8 cellular contexts compared by ENCODE assay signal in genomic region chr3:32045091-32045964, GRCh38.
A peak's percentile ranks its signal among the peaks of the same experiment; 100 is the strongest.
DNase-seq lines count a peak whose midpoint lies in the region; ATAC-seq and TF ChIP-seq lines count a peak whose summit lies in the region.

No MANE protein-coding gene starts in this region.

- no peaks in the 10 kb centered on the region for H3K27me3 ChIP-seq in adipocyte (replicated peaks; ENCODE audit: control insufficient read depth, insufficient read depth, low read length)
- H3K27me3 ChIP-seq in iPS-20b (ENCODE audit: insufficient read depth, low read length): no peaks in the 10 kb centered on the region
- no peaks in the 10 kb centered on the region for H3K27me3 ChIP-seq in suprapubic skin

- POLR2A ChIA-PET in OCI-LY7 (lab: Charles Lee): interaction anchor here (0.5 to 1.2 kb wide), 7 partner anchors 13 to 1674 kb away, joined by 3 to 7 read pairs (median 3); no protein-coding TSS in a partner anchor

- H3K4me1 ChIP-seq in adipocyte (ENCODE audit: control insufficient read depth, insufficient read depth, low read length) (peaks cover 15% of the 10 kb centered on the region), iPS-20b (ENCODE audit: insufficient read depth, low read length) (peaks cover 7% of the 10 kb centered on the region; the same call in 1 of the 2 replicates), suprapubic skin (peaks cover 13% of the 10 kb centered on the region), OCI-LY7 (ENCODE audit: insufficient read depth, low read length, poor library complexity, severe bottlenecking) (no peaks in the 10 kb centered on the region)

- H3K36me3 ChIP-seq in adipocyte (ENCODE audit: control insufficient read depth, insufficient read depth, low read length, severe bottlenecking) (no peaks in the 10 kb centered on the region), iPS-20b (ENCODE audit: insufficient read depth, low read depth, low read length) (no peaks in the 10 kb centered on the region), suprapubic skin (no peaks in the 10 kb centered on the region), OCI-LY7 (ENCODE audit: insufficient read depth, low read length) (peaks cover 4% of the 10 kb centered on the region; the same call in 1 of the 2 replicates)

- ATAC-seq in HG03196 (IDR thresholded peaks at IDR 0.05; ENCODE audit: unreplicated experiment): no peak

- TF ChIP-seq CTCF in suprapubic skin (IDR thresholded peaks at IDR 0.05): no peak
- TF ChIP-seq CTCF in OCI-LY7 (conservative IDR thresholded peaks at IDR 0.05; ENCODE audit: low read length): no peak

- H3K4me3 ChIP-seq in adipocyte (ENCODE audit: low read length) (peak overlapping the region; percentile 67), iPS-20b (ENCODE audit: low read length) (no peak overlapping the region), suprapubic skin (peak overlapping the region; percentile 9), OCI-LY7 (ENCODE audit: low read depth, low read length, poor library complexity, severe bottlenecking) (no peak overlapping the region)

- H3K27ac ChIP-seq in iPS-20b (ENCODE audit: low read length) (no peak overlapping the region), suprapubic skin (peak overlapping the region; percentile 75), OCI-LY7 (ENCODE audit: low read depth, low read length, poor library complexity, severe bottlenecking) (no peak overlapping the region)

- DNase-seq in LHCN-M2 (ENCODE audit: low read depth): peak; percentile 84
- DNase-seq in adipocyte (ENCODE audit: low read depth): peak; percentile 82
- DNase-seq in suprapubic skin (ENCODE audit: low spot score in 2 of 2): no peak
- DNase-seq in NCI-H2081 (lab: John Stamatoyannopoulos, UW): no peak
- no peak for DNase-seq in OCI-LY7 (ENCODE audit: low spot score)
- no peak for DNase-seq in activated naive CD4-positive, alpha-beta T cell treated with anti-CD3 and anti-CD28 coated beads, Interleukin-2, amount 50 U/mL, for 16 hours

- H3K9me2 ChIP-seq in OCI-LY7 (ENCODE audit: insufficient read depth, low read length): no peaks in the 10 kb centered on the region

- BruUV-seq in OCI-LY7 (replicated peaks; lab: Mats Ljungman, UMichigan): no TSS peak

- H3K9ac ChIP-seq in adipocyte (ENCODE audit: low read length) (peak overlapping the region; percentile 15), iPS-20b (ENCODE audit: low read depth, low read length) (peak overlapping the region; percentile 23; the same call in 1 of the 2 replicates)

- intact Hi-C loops in OCI-LY7 (cut with micrococcal nuclease; ENCODE audit: unreplicated experiment): no loop called here

- H3K9me3 ChIP-seq in adipocyte (ENCODE audit: control insufficient read depth, low read length) (peaks cover 11% of the 10 kb centered on the region), iPS-20b (ENCODE audit: insufficient read depth, low read depth, low read length) (peaks cover 9% of the 10 kb centered on the region; the same call in 1 of the 2 replicates), suprapubic skin (no peaks in the 10 kb centered on the region), OCI-LY7 (ENCODE audit: low read length) (peaks cover 24% of the 10 kb centered on the region)

- no peaks in the 10 kb centered on the region for H3K79me2 ChIP-seq in OCI-LY7 (ENCODE audit: insufficient read depth, low read depth, low read length)

- no peak for TF ChIP-seq POLR2A in suprapubic skin (IDR thresholded peaks at IDR 0.05)

- WGBS in suprapubic skin: 26% methylated on average over 5 of the region's 5 CpGs

- no peak overlapping the region for H3K4me2 ChIP-seq in OCI-LY7 (ENCODE audit: low read length)

- no peak overlapping the region for H2AFZ ChIP-seq in OCI-LY7 (ENCODE audit: low read length)

- CTCF ChIA-PET in OCI-LY7 (lab: Charles Lee; ENCODE audit: unreplicated experiment): no interaction called here

- H4K20me1 ChIP-seq in OCI-LY7 (ENCODE audit: insufficient read depth, low read length): no peaks in the 10 kb centered on the region

- no peak for TF ChIP-seq EP300 in suprapubic skin (IDR thresholded peaks at IDR 0.05)

Comparison
In these comparisons a context has a peak if more than half of its experiments do, and no peak if none do; other contexts are left out.
1. DNase-seq: peak in LHCN-M2 (single experiment) and adipocyte (single experiment); none in suprapubic skin (0 of 2), NCI-H2081 (0 of 2), OCI-LY7 (single experiment) and activated naive CD4-positive, alpha-beta T cell treated with anti-CD3 and anti-CD28 coated beads, Interleukin-2, amount 50 U/mL, for 16 hours (single experiment).
2. H3K4me3 ChIP-seq: peak in adipocyte (single experiment) and suprapubic skin (single experiment); none in iPS-20b (single experiment) and OCI-LY7 (single experiment).